Comparison of ENCODE assay signal across 20 cellular contexts in genomic region chr6:130679684-130680083, GRCh38.
DNase-seq lines count a peak whose midpoint lies in the region; ATAC-seq and TF ChIP-seq lines count a peak whose summit lies in the region.
"Had no signal": no experiment of that assay in that cellular context is flagged by ENCODE, and none has a peak within 500 bp of the region (broad histone marks: within the 10 kb centered on the region; RNA-seq: fewer than 3 reads in every experiment).

No MANE protein-coding gene starts in this region.

- H4K20me1 ChIP-seq in mammary epithelial cell (ENCODE audit: insufficient read depth, low read length): no peaks in the 10 kb centered on the region

- no peaks in the 10 kb centered on the region for H3K27me3 ChIP-seq in mammary epithelial cell (ENCODE audit: insufficient read depth, low read length)
- H3K27me3 ChIP-seq in left lung: no peaks in the 10 kb centered on the region
- no peaks in the 10 kb centered on the region for H3K27me3 ChIP-seq in testis
- H3K27me3 ChIP-seq: adrenal gland, heart left ventricle, right atrium auricular region had no signal

- H3K9ac ChIP-seq in mammary epithelial cell (ENCODE audit: insufficient read depth, low read length): no peak overlapping the region

- CTCF ChIA-PET in mammary epithelial cell (lab: Charles Lee; ENCODE audit: low non-redundant PET): no interaction called here

- in situ Hi-C loops in mammary epithelial cell (cut with MboI; ENCODE audit: low sequenced_read_pairs in 2 of 2): no loop called here

- WGBS in mammary epithelial cell (ENCODE audit: low coverage, missing lambda C conversion rate): 44% methylated on average over 2 of the region's 2 CpGs
- 49 to 52% methylated on average over 2 of the region's 2 CpGs for WGBS in testis, 2 donors

- H3K79me2 ChIP-seq in mammary epithelial cell (ENCODE audit: insufficient read depth, low read length): no peaks in the 10 kb centered on the region

- H3K4me3 ChIP-seq in mammary epithelial cell (replicated peaks in 1 of 3; ENCODE audit: insufficient read depth in 1 of 3, low read depth in 2 of 3, low read length in 3 of 3) (no peak overlapping the region), left lung (no peak overlapping the region), testis (no peak overlapping the region)
- H3K4me3 ChIP-seq: adrenal gland, heart left ventricle, right atrium auricular region had no signal

- peak overlapping the region; percentile 13 for H2AFZ ChIP-seq in mammary epithelial cell (ENCODE audit: low read depth, low read length)

- H3K27ac ChIP-seq in mammary epithelial cell (ENCODE audit: insufficient read depth, low read depth, low read length) (peak overlapping the region; percentile 84), left lung (peak overlapping the region; percentile 10 to 75), testis (peak overlapping the region; percentile 66 to 76)
- H3K27ac ChIP-seq: VCaP had no signal

- TF ChIP-seq CTCF in mammary epithelial cell (conservative IDR thresholded peaks at IDR 0.05 in 1 of 2, IDR thresholded peaks at IDR 0.05 in 1 of 2; ENCODE audit: extremely low read depth in 1 of 2, insufficient read depth in 1 of 2, low read depth in 1 of 2, low read length in 2 of 2) (no peak), left lung (IDR thresholded peaks at IDR 0.05) (no peak), testis (IDR thresholded peaks at IDR 0.05) (no peak)

- intact Hi-C loops in mammary epithelial cell (cut with micrococcal nuclease): loop anchor here (2.0 to 5.0 kb wide), 3 partner anchors 77 to 312 kb away; partner anchors contain the start of gene TMEM200A
- intact Hi-C loops in left lung (cut with DNase I): no loop called here
- intact Hi-C loops in testis (cut with DNase I; ENCODE audit: low total_unique reads): no loop called here

- ATAC-seq in left lung (no peak), GM18519 (IDR thresholded peaks at IDR 0.05; ENCODE audit: low FRiP score, unreplicated experiment) (no peak)
- ATAC-seq: heart left ventricle had no signal

- no TSS peak for BruUV-seq in mammary epithelial cell (replicated peaks; lab: Mats Ljungman, UMichigan)

- H3K4me2 ChIP-seq in mammary epithelial cell (ENCODE audit: insufficient read depth, low read depth, low read length): peak overlapping the region; percentile 57

- no peak for TF ChIP-seq POLR2A in testis (IDR thresholded peaks at IDR 0.05)

- DNase-seq in HCEC 1CT (peak; percentile 48), mammary epithelial cell (no peak), left lung (no peak), testis (no peak), anterior cingulate cortex (lab: John Stamatoyannopoulos, UW) (no peak), NCI-H524 treated with DMSO at 0.1 percent for 48 hours (lab: John Stamatoyannopoulos, UW) (no peak), NCI-H1930 (lab: John Stamatoyannopoulos, UW) (no peak)
- DNase-seq: activated CD4-positive, alpha-beta T cell treated with anti-CD3 and anti-CD28 coated beads, Interleukin-2, amount 50 U/mL, for 1 hour; activated CD8-positive, alpha-beta memory T cell treated with anti-CD3 and anti-CD28 coated beads, Interleukin-2, amount 50 U/mL, for 4 hours; activated gamma-delta T cell treated with Interleukin-2 at 50 U/mL for 16 hours; adrenal gland; heart left ventricle; NCI-H146; NCI-H748 treated with DMSO at 0.1 percent for 48 hours; occipital lobe; OCI-M1; SIG-M5 had no signal

- dilution Hi-C loops in mammary epithelial cell (cut with HindIII; ENCODE audit: low sequenced_read_pairs): no loop called here

- H3K36me3 ChIP-seq in mammary epithelial cell (ENCODE audit: insufficient read depth, low read length): no peaks in the 10 kb centered on the region
- no peaks in the 10 kb centered on the region for H3K36me3 ChIP-seq in left lung
- H3K36me3 ChIP-seq in testis (ENCODE audit: low read depth, missing control alignments): no peaks in the 10 kb centered on the region
- H3K36me3 ChIP-seq: adrenal gland, heart left ventricle, right atrium auricular region had no signal

- no peaks in the 10 kb centered on the region for H3K9me3 ChIP-seq in mammary epithelial cell (replicated peaks; ENCODE audit: insufficient read depth, low read length)
- H3K9me3 ChIP-seq in left lung: peaks cover 0 to 4% of the 10 kb centered on the region in 2 donors
- H3K9me3 ChIP-seq in testis: no peaks in the 10 kb centered on the region
- H3K9me3 ChIP-seq: adrenal gland had no signal

- H3K4me1 ChIP-seq in mammary epithelial cell (ENCODE audit: insufficient read depth, low read length): peaks cover 20% of the 10 kb centered on the region
- H3K4me1 ChIP-seq in left lung: no peaks in the 10 kb centered on the region
- peaks cover 9% of the 10 kb centered on the region for H3K4me1 ChIP-seq in testis
- H3K4me1 ChIP-seq: right atrium auricular region had no signal
